In genomic region chr16:75116911-75117245, GRCh38 we compare ENCODE assay signal across 14 cellular contexts. TPM values are rescaled to one million over a fixed set of nuclear protein-coding genes. Genes with fewer than 3 reads are reported as not detected.
DNase-seq lines count a peak whose midpoint lies in the region; ATAC-seq, FAIRE-seq and TF ChIP-seq lines count a peak whose summit lies in the region.
"Had no signal": no experiment of that assay in that cellular context is flagged by ENCODE, and none has a peak within 500 bp of the region (broad histone marks: within the 10 kb centered on the region; RNA-seq: fewer than 3 reads in every experiment).

No MANE protein-coding gene starts in this region.

- no peaks in the 10 kb centered on the region for H3K36me3 Mint-ChIP-seq in activated CD4-positive, alpha-beta T cell treated with anti-CD3 and anti-CD28 coated beads, Interleukin-2, amount 10 ng/mL, durations not matched to agents 24 days and 14 days (ENCODE audit: low read depth)
- H3K36me3 Mint-ChIP-seq: CD8-positive, alpha-beta T cell had no signal

- H4K5ac ChIP-seq in IMR-90 (ENCODE audit: low read depth, low read length) = no peak overlapping the region

- no peak overlapping the region for H3K4me3 ChIP-seq in IMR-90 (ENCODE audit: insufficient read depth, low read depth, low read length)
- no peak overlapping the region for H3K4me3 ChIP-seq in K562
- peak overlapping the region in 1 of 3 donors; percentile 57 for H3K4me3 ChIP-seq in right lobe of liver
- H3K4me3 ChIP-seq in thoracic aorta = peak overlapping the region; percentile 84
- no peak overlapping the region for H3K4me3 ChIP-seq in lower leg skin (ENCODE audit: low read depth, poor library complexity, severe bottlenecking)
- H3K4me3 ChIP-seq: SJSA1 had no signal

- H3K4me1 ChIP-seq in IMR-90 (ENCODE audit: control insufficient read depth, insufficient read depth, low read length) = no peaks in the 10 kb centered on the region
- H3K4me1 ChIP-seq in K562 (replicated peaks in 1 of 2; ENCODE audit: control insufficient read depth in 2 of 2, insufficient read depth in 2 of 2, low read length in 2 of 2) = peaks cover 4 to 49% of the 10 kb centered on the region in 2 experiments; a peak in 4 of 5 replicates
- peaks cover 0 to 28% (median under 1%) of the 10 kb centered on the region in 4 donors for H3K4me1 ChIP-seq in right lobe of liver
- H3K4me1 ChIP-seq in thoracic aorta (ENCODE audit: control insufficient read depth in 1 of 2, low read depth in 2 of 2) = peaks cover 9 to 15% of the 10 kb centered on the region in 2 donors

- no peak overlapping the region for H2AK5ac ChIP-seq in IMR-90 (ENCODE audit: low read depth, low read length)

- H3K79me1 ChIP-seq in IMR-90 (ENCODE audit: low read depth in 1 of 2, low read length in 2 of 2) = no peaks in the 10 kb centered on the region

- dilution Hi-C loops in IMR-90 (cut with HindIII; ENCODE audit: low sequenced_read_pairs, unreplicated experiment) = no loop called here

- peaks cover 2% of the 10 kb centered on the region for H3K4me1 Mint-ChIP-seq in activated CD4-positive, alpha-beta T cell treated with anti-CD3 and anti-CD28 coated beads, Interleukin-2, amount 10 ng/mL, durations not matched to agents 24 days and 14 days

- no peak overlapping the region for H2BK5ac ChIP-seq in IMR-90 (ENCODE audit: low read depth, low read length, poor library complexity, severe bottlenecking)

- intact Hi-C loops in IMR-90 (cut with micrococcal nuclease) = no loop called here
- intact Hi-C loops in K562 (cut with micrococcal nuclease) = no loop called here
- intact Hi-C loops in right lobe of liver (cut with DNase I) = loop anchor here in 1 of 2 donors (10.0 kb wide), 1 partner anchor 122 kb away; the partner anchor contains the start of gene ZNRF1
- intact Hi-C loops in activated CD4-positive, alpha-beta T cell treated with anti-CD3 and anti-CD28 coated beads, Interleukin-2, amount 10 ng/mL, durations not matched to agents 24 days and 14 days (cut with micrococcal nuclease) = no loop called here
- intact Hi-C loops in lower leg skin (cut with DNase I; ENCODE audit: low total_unique reads) = loop anchor here (10.0 kb wide), 1 partner anchor 302 kb away; no protein-coding TSS in a partner anchor

- POLR2A ChIA-PET in IMR-90 (lab: Charles Lee; ENCODE audit: unreplicated experiment) (no interaction called here), K562 (lab: Yijun Ruan, JAX) (interaction anchor here (0.7 to 2.3 kb wide), 3 partner anchors 8 to 103 kb away, joined by 3 to 7 read pairs (median 4); no protein-coding TSS in a partner anchor)

- no peak overlapping the region for H4K91ac ChIP-seq in IMR-90 (ENCODE audit: insufficient read depth, low read depth, low read length)

- H3K14ac ChIP-seq in IMR-90 (replicated peaks; ENCODE audit: low read depth, low read length) = no peak overlapping the region

- H3K9ac ChIP-seq in IMR-90 (ENCODE audit: low read depth, low read length) = no peak overlapping the region
- H3K9ac ChIP-seq in K562 (ENCODE audit: insufficient read depth in 1 of 2, low read depth in 2 of 2, low read length in 2 of 2) = no peak overlapping the region; a peak in 1 of 4 replicates

- no peak overlapping the region for H2BK15ac ChIP-seq in IMR-90 (ENCODE audit: low read depth, low read length)

- H3K9me1 ChIP-seq in IMR-90 (ENCODE audit: insufficient read depth, low read length) (no peaks in the 10 kb centered on the region; the same call in 1 of the 2 replicates), K562 (ENCODE audit: control insufficient read depth, insufficient read depth, low read length) (no peaks in the 10 kb centered on the region)

- H3K4ac ChIP-seq in IMR-90 (ENCODE audit: low read depth, low read length) = no peak overlapping the region

- TF ChIP-seq CTCF in IMR-90 (conservative IDR thresholded peaks at IDR 0.05; ENCODE audit: low read depth, low read length) = no peak
- TF ChIP-seq CTCF in K562 (IDR thresholded peaks at IDR 0.05 in 2 of 3, conservative IDR thresholded peaks at IDR 0.05 in 1 of 3; ENCODE audit: insufficient read depth in 2 of 3, low read depth in 1 of 3, low read length in 3 of 3) = no peak
- no peak for TF ChIP-seq CTCF in right lobe of liver (IDR thresholded peaks at IDR 0.05)
- TF ChIP-seq CTCF in thoracic aorta (IDR thresholded peaks at IDR 0.05) = no peak
- no peak for TF ChIP-seq CTCF in lower leg skin (IDR thresholded peaks at IDR 0.05)

- H3K27ac ChIP-seq in IMR-90 (ENCODE audit: insufficient read depth, low read length) = no peak overlapping the region
- H3K27ac ChIP-seq in K562 (ENCODE audit: extremely low read depth, low read depth, low read length) = no peak overlapping the region
- peak overlapping the region in 2 of 3 donors; percentile 66 to 93 for H3K27ac ChIP-seq in right lobe of liver
- peak overlapping the region in 1 of 2 donors; percentile 5 for H3K27ac ChIP-seq in thoracic aorta
- H3K27ac ChIP-seq: SJSA1 had no signal

- no peak overlapping the region for H4K8ac ChIP-seq in IMR-90 (ENCODE audit: low read depth in 2 of 2, low read length in 2 of 2)

- WGBS in IMR-90 (ENCODE audit: extremely low coverage in 2 of 2, insufficient read length in 1 of 2), 2 experiments = no CpG with 5 or more reads among the region's 3 CpGs
- WGBS in K562 (ENCODE audit: insufficient coverage, low coverage, missing lambda C conversion rate) = 23% methylated on average over 3 of the region's 3 CpGs
- WGBS in right lobe of liver (ENCODE audit: insufficient coverage, low coverage, low lambda C conversion rate, missing lambda C conversion rate) = 25% methylated on average over 3 of the region's 3 CpGs
- whole genome bisulfite sequencing in lower leg skin, 2 donors = 29 to 38% methylated on average over 3 of the region's 3 CpGs

- CTCF ChIA-PET in IMR-90 (lab: Yijun Ruan, JAX) = no interaction called here
- CTCF ChIA-PET in K562 (lab: Yijun Ruan, JAX; ENCODE audit: low intra/inter-chr PET ratio) = no interaction called here

- FAIRE-seq in K562 (lab: Jason Lieb, UNC) = no peak
- FAIRE-seq: GM12892 had no signal

- no peak for TF ChIP-seq EP300 in K562 (IDR thresholded peaks at IDR 0.05; ENCODE audit: low read length)

- H3K79me2 ChIP-seq in K562 (ENCODE audit: control insufficient read depth, insufficient read depth, low read length) = no peaks in the 10 kb centered on the region

- H2BK20ac ChIP-seq in IMR-90 (ENCODE audit: low read depth, low read length) = no peak overlapping the region

- no peak for ATAC-seq in IMR-90 (ENCODE audit: low read depth)
- ATAC-seq in K562 = peak; percentile 11; the same call in 2 of the 3 replicates
- no peak for ATAC-seq in right lobe of liver
- ATAC-seq in thoracic aorta (ENCODE audit: insufficient number of reproducible peaks, low FRiP score, low read depth) = no peak
- ATAC-seq: CD8-positive, alpha-beta T cell had no signal

- H3K27me3 ChIP-seq in IMR-90 (ENCODE audit: control insufficient read depth, insufficient read depth, low read length) (no peaks in the 10 kb centered on the region), K562 (ENCODE audit: control insufficient read depth in 2 of 2, insufficient read depth in 2 of 2, low read length in 2 of 2) (no peaks in the 10 kb centered on the region), right lobe of liver (no peaks in the 10 kb centered on the region), thoracic aorta (replicated peaks; ENCODE audit: insufficient read depth) (no peaks in the 10 kb centered on the region)
- H3K27me3 ChIP-seq: SJSA1 had no signal

- H2BK120ac ChIP-seq in IMR-90 (ENCODE audit: low read depth, low read length) = no peak overlapping the region

- H3K9me3 Mint-ChIP-seq in activated CD4-positive, alpha-beta T cell treated with anti-CD3 and anti-CD28 coated beads, Interleukin-2, amount 10 ng/mL, durations not matched to agents 24 days and 14 days = peaks cover 3% of the 10 kb centered on the region

- no TSS peak for BruUV-seq in IMR-90 (replicated peaks; lab: Mats Ljungman, UMichigan)
- BruUV-seq in K562 (replicated peaks; lab: Mats Ljungman, UMichigan) = no TSS peak

- no peak overlapping the region for H2AK9ac ChIP-seq in IMR-90 (replicated peaks; ENCODE audit: low read depth, low read length, poor library complexity)

- H4K20me1 ChIP-seq in IMR-90 (ENCODE audit: insufficient read depth, low read length) = peaks cover under 1% of the 10 kb centered on the region; the same call in 1 of the 2 replicates
- no peaks in the 10 kb centered on the region for H4K20me1 ChIP-seq in K562 (replicated peaks; ENCODE audit: control insufficient read depth, insufficient read depth, low read length)

- H3K56ac ChIP-seq in IMR-90 (ENCODE audit: extremely low read depth, insufficient read depth, low read length) = no peak overlapping the region

- H3K18ac ChIP-seq in IMR-90 (ENCODE audit: low read depth, low read length) = no peak overlapping the region

- H3K4me3 Mint-ChIP-seq in activated CD4-positive, alpha-beta T cell treated with anti-CD3 and anti-CD28 coated beads, Interleukin-2, amount 10 ng/mL, durations not matched to agents 24 days and 14 days = no peak overlapping the region
- H3K4me3 Mint-ChIP-seq: CD8-positive, alpha-beta T cell had no signal

- no peak overlapping the region for H3K4me2 ChIP-seq in IMR-90 (ENCODE audit: low read depth, low read length)
- no peak overlapping the region for H3K4me2 ChIP-seq in K562 (ENCODE audit: insufficient read depth, low read length)

- peaks cover under 1% of the 10 kb centered on the region; the same call in 1 of the 2 replicates for H3K9me3 ChIP-seq in IMR-90 (ENCODE audit: control insufficient read depth, insufficient read depth, low read length)
- no peaks in the 10 kb centered on the region; the same call in 1 of the 2 replicates for H3K9me3 ChIP-seq in K562 (replicated peaks; ENCODE audit: control insufficient read depth, insufficient read depth, low read depth, low read length)
- peaks cover 0 to 2% (median 0%) of the 10 kb centered on the region in 4 donors for H3K9me3 ChIP-seq in right lobe of liver
- H3K9me3 ChIP-seq in thoracic aorta = peaks cover 6% of the 10 kb centered on the region

- in situ Hi-C loops in IMR-90 (cut with MboI; ENCODE audit: low sequenced_read_pairs) (no loop called here), K562 (cut with MboI) (no loop called here)

- TF ChIP-seq POLR2A in IMR-90 (IDR thresholded peaks at IDR 0.05; ENCODE audit: low read depth, low read length) = no peak
- no peak for TF ChIP-seq POLR2A in K562 (conservative IDR thresholded peaks at IDR 0.05)
- no peak for TF ChIP-seq POLR2A in right lobe of liver (IDR thresholded peaks at IDR 0.05)
- TF ChIP-seq POLR2A in lower leg skin (IDR thresholded peaks at IDR 0.05) = no peak

- H3K36me3 ChIP-seq in IMR-90 (ENCODE audit: control insufficient read depth, insufficient read depth, low read length) (no peaks in the 10 kb centered on the region), K562 (ENCODE audit: control insufficient read depth, insufficient read depth, low read length) (no peaks in the 10 kb centered on the region), right lobe of liver (peaks cover 0 to 13% (median 3%) of the 10 kb centered on the region in 4 donors), thoracic aorta (no peaks in the 10 kb centered on the region)
- H3K36me3 ChIP-seq: SJSA1 had no signal

- TF ChIP-seq RAD21 in IMR-90 (IDR thresholded peaks at IDR 0.05; ENCODE audit: low read length) (no peak), K562 (CRISPR knock-in tag; conservative IDR thresholded peaks at IDR 0.05 in 1 of 2, IDR thresholded peaks at IDR 0.05 in 1 of 2) (no peak)

- no peak overlapping the region for H3K23ac ChIP-seq in IMR-90 (ENCODE audit: low read depth, low read length)

- no peak overlapping the region for H3K27ac Mint-ChIP-seq in activated CD4-positive, alpha-beta T cell treated with anti-CD3 and anti-CD28 coated beads, Interleukin-2, amount 10 ng/mL, durations not matched to agents 24 days and 14 days
- H3K27ac Mint-ChIP-seq: activated CD4-positive, alpha-beta memory T cell treated with anti-CD3 and anti-CD28 coated beads, Interleukin-2, amount 10 ng/mL, durations not matched to agents 7 days and 5 days; activated T-helper 1 cell treated with anti-CD3 and anti-CD28 coated beads, Interleukin-12 subunit alpha, Interleukin-12 subunit beta, Interleukin-2, Interleukin-4 antibody, amounts not matched to agents 30 ng/mL and 10 ng/mL and 1 ng/mL, durations not matched to agents 14 hours and 24 hours and 36 hours; CD8-positive, alpha-beta T cell had no signal

- no peak for DNase-seq in IMR-90
- DNase-seq in K562 (ENCODE audit: extremely low read depth in 1 of 4, low spot score in 3 of 4) = no peak
- DNase-seq in right lobe of liver = no peak
- no peak for DNase-seq in thoracic aorta (ENCODE audit: low spot score)
- no peak for DNase-seq in Ammon's horn (ENCODE audit: low spot score)
- no peak for DNase-seq in activated CD4-positive, alpha-beta T cell treated with anti-CD3 and anti-CD28 coated beads, Interleukin-2, amount 10 ng/mL, durations not matched to agents 24 days and 14 days
- no peak for DNase-seq in lower leg skin (ENCODE audit: low spot score in 2 of 2)
- DNase-seq: activated CD4-positive, alpha-beta memory T cell treated with anti-CD3 and anti-CD28 coated beads, Interleukin-2, amount 10 ng/mL, durations not matched to agents 7 days and 5 days; CD8-positive, alpha-beta T cell; mesenchymal stem cell; NK-92 treated with Interleukin-12 subunit alpha and Interleukin-12 subunit beta, amount 100 ng/mL, for 24 hours had no signal

- H3K27me3 Mint-ChIP-seq in activated CD4-positive, alpha-beta T cell treated with anti-CD3 and anti-CD28 coated beads, Interleukin-2, amount 10 ng/mL, durations not matched to agents 24 days and 14 days = no peaks in the 10 kb centered on the region
- H3K27me3 Mint-ChIP-seq: activated CD4-positive, alpha-beta memory T cell treated with anti-CD3 and anti-CD28 coated beads, Interleukin-2, amount 10 ng/mL, durations not matched to agents 7 days and 5 days had no signal

- H2AFZ ChIP-seq in IMR-90 (replicated peaks; ENCODE audit: low read length, poor library complexity) = peak overlapping the region; percentile 82
- peak overlapping the region; percentile 58; the same call in 1 of the 2 replicates for H2AFZ ChIP-seq in K562 (ENCODE audit: low read depth, low read length)

RNA-seq across cellular contexts. Expression of gene LDHD, which starts 0.3 kb away (rescaled TPM):
- total RNA-seq in IMR-90 (2012; rRNA removed) = under 0.01 TPM in 1 of 2 replicates, not detected in the other
- 0.23 and 0.26 TPM in 2 replicates for polyA plus RNA-seq in IMR-90 (2012; rRNA removed)
- polyA plus RNA-seq in IMR-90 (2012; cell fraction: cytosol; rRNA removed) = 0.16 and 0.29 TPM in 2 replicates
- 0.78 and 1.1 TPM in 2 replicates for polyA plus RNA-seq in IMR-90 (2012; cell fraction: nucleus; rRNA removed; ENCODE audit: low replicate concordance)
- 0.48 and 1.4 TPM in 2 replicates for total RNA-seq in K562 (2011; cell fraction: chromatin; rRNA removed; ENCODE audit: low replicate concordance)
- total RNA-seq in K562 (2011; cell fraction: nucleolus; rRNA removed) = 1.7 and 3.0 TPM in 2 replicates
- 1.1 and 1.5 TPM in 2 replicates for total RNA-seq in K562 (2011; cell fraction: nucleoplasm; rRNA removed)
- total RNA-seq in K562 (2014; rRNA removed) = 0.33 and 0.73 TPM in 2 replicates
- total RNA-seq in K562 (2014; rRNA removed; fragmentation: Illumina TruSeq; extraction: Trizol) = not detected in 2 replicates
- total RNA-seq in K562 (2015; rRNA removed; fragmentation: Illumina TruSeq; extraction: Trizol) = 0.19 and 0.40 TPM in 2 replicates
- 0.69 and 0.83 TPM in 2 replicates for total RNA-seq in K562 (2021)
- polyA plus RNA-seq in K562 (2011; rRNA removed) = 0.08 and 0.33 TPM in 2 replicates
- polyA plus RNA-seq in K562 (2011; cell fraction: cytosol; rRNA removed) = 0.21 and 1.0 TPM in 2 replicates
- 0.42 and 2.2 TPM in 2 replicates for polyA plus RNA-seq in K562 (2011; cell fraction: nucleus; rRNA removed)
- 0.61 and 0.93 TPM in 2 replicates for polyA plus RNA-seq in K562 (2012)
- 0.19 and 0.25 TPM in 2 replicates for polyA plus RNA-seq in K562 (2014; fragmentation: Illumina TruSeq; extraction: Trizol)
- not detected for polyA plus RNA-seq in K562 (2014; fragmentation: Nextera tagmentation; extraction: Ambion mirVana)
- 0.39 and 0.86 TPM in 2 replicates for polyA plus RNA-seq in K562 (2014; rRNA removed)
- polyA minus RNA-seq in K562 (2011; rRNA and poly(A)+ RNA removed) = 0.21 TPM in 1 of 2 replicates, not detected in the other
- not detected in 2 replicates for polyA minus RNA-seq in K562 (2011; cell fraction: cytosol; rRNA and poly(A)+ RNA removed)
- 0.44 and 1.1 TPM in 2 replicates for polyA minus RNA-seq in K562 (2011; cell fraction: nucleus; rRNA and poly(A)+ RNA removed)
- 10 to 100 TPM; 62.9 to 98.5 (median 90.2) TPM for total RNA-seq in right lobe of liver
- total RNA-seq in thoracic aorta = 10 to 100 TPM in 1 of 2 donors, 1 to 10 TPM in 1; 7.2 to 14.1 TPM
- total RNA-seq in activated CD4-positive, alpha-beta T cell treated with anti-CD3 and anti-CD28 coated beads, Interleukin-2, amount 10 ng/mL, durations not matched to agents 24 days and 14 days = 0.09 and 0.24 TPM in 2 replicates
- 10 to 100 TPM in 2 of 4 donors, 1 to 10 TPM in 2; 5.9 to 21.9 (median 8.9) TPM for total RNA-seq in lower leg skin
- total RNA-seq: CD8-positive, alpha-beta T cell had no signal

RNA-seq across cellular contexts. Expression of gene ZFP1, which starts 31.4 kb away (rescaled TPM):
- total RNA-seq in IMR-90 (2012; rRNA removed) = 16.0 and 16.9 TPM in 2 replicates
- polyA plus RNA-seq in IMR-90 (2012; rRNA removed) = 3.7 and 3.8 TPM in 2 replicates
- 1.3 and 1.8 TPM in 2 replicates for polyA plus RNA-seq in IMR-90 (2012; cell fraction: cytosol; rRNA removed)
- polyA plus RNA-seq in IMR-90 (2012; cell fraction: nucleus; rRNA removed; ENCODE audit: low replicate concordance) = 0.61 and 2.5 TPM in 2 replicates
- total RNA-seq in K562 (2011; cell fraction: chromatin; rRNA removed; ENCODE audit: low replicate concordance) = 4.7 and 12.9 TPM in 2 replicates
- total RNA-seq in K562 (2011; cell fraction: nucleolus; rRNA removed) = 5.0 and 6.2 TPM in 2 replicates
- total RNA-seq in K562 (2011; cell fraction: nucleoplasm; rRNA removed) = 7.3 and 8.8 TPM in 2 replicates
- 9.3 and 10.4 TPM in 2 replicates for total RNA-seq in K562 (2014; rRNA removed)
- total RNA-seq in K562 (2014; rRNA removed; fragmentation: Illumina TruSeq; extraction: Trizol) = 14.7 and 16.1 TPM in 2 replicates
- 13.7 and 14.0 TPM in 2 replicates for total RNA-seq in K562 (2015; rRNA removed; fragmentation: Illumina TruSeq; extraction: Trizol)
- 10.8 and 14.7 TPM in 2 replicates for total RNA-seq in K562 (2021)
- 10.8 and 13.3 TPM in 2 replicates for polyA plus RNA-seq in K562 (2011; rRNA removed)
- 2.9 and 4.8 TPM in 2 replicates for polyA plus RNA-seq in K562 (2011; cell fraction: cytosol; rRNA removed)
- 3.9 and 4.2 TPM in 2 replicates for polyA plus RNA-seq in K562 (2011; cell fraction: nucleus; rRNA removed)
- 5.4 and 6.8 TPM in 2 replicates for polyA plus RNA-seq in K562 (2012)
- 11.4 and 11.6 TPM in 2 replicates for polyA plus RNA-seq in K562 (2014; fragmentation: Illumina TruSeq; extraction: Trizol)
- polyA plus RNA-seq in K562 (2014; fragmentation: Nextera tagmentation; extraction: Ambion mirVana) = 1 to 10 TPM; 2.6 to 4.1 TPM
- polyA plus RNA-seq in K562 (2014; rRNA removed) = 5.2 and 6.5 TPM in 2 replicates
- 14.8 and 15.0 TPM in 2 replicates for polyA minus RNA-seq in K562 (2011; rRNA and poly(A)+ RNA removed)
- polyA minus RNA-seq in K562 (2011; cell fraction: cytosol; rRNA and poly(A)+ RNA removed) = 10.2 and 12.6 TPM in 2 replicates
- 5.3 and 7.8 TPM in 2 replicates for polyA minus RNA-seq in K562 (2011; cell fraction: nucleus; rRNA and poly(A)+ RNA removed)
- total RNA-seq in right lobe of liver = 10 to 100 TPM in 3 of 6 experiments, 1 to 10 TPM in 3; 3.7 to 18.6 (median 9.3) TPM
- total RNA-seq in thoracic aorta = 10 to 100 TPM in 1 of 2 donors, 1 to 10 TPM in 1; 8.1 to 14.6 TPM
- total RNA-seq in activated CD4-positive, alpha-beta T cell treated with anti-CD3 and anti-CD28 coated beads, Interleukin-2, amount 10 ng/mL, durations not matched to agents 24 days and 14 days = 14.3 and 16.5 TPM in 2 replicates
- total RNA-seq in lower leg skin = 1 to 10 TPM; 4.8 to 8.7 (median 6.5) TPM

Comparison
In these comparisons a context has a peak if more than half of its experiments do, and no peak if none do; other contexts are left out.
1. H3K27ac ChIP-seq: peak in right lobe of liver (2 of 3); none in IMR-90 (single experiment) and K562 (single experiment).